In the genomic region with DNA sequence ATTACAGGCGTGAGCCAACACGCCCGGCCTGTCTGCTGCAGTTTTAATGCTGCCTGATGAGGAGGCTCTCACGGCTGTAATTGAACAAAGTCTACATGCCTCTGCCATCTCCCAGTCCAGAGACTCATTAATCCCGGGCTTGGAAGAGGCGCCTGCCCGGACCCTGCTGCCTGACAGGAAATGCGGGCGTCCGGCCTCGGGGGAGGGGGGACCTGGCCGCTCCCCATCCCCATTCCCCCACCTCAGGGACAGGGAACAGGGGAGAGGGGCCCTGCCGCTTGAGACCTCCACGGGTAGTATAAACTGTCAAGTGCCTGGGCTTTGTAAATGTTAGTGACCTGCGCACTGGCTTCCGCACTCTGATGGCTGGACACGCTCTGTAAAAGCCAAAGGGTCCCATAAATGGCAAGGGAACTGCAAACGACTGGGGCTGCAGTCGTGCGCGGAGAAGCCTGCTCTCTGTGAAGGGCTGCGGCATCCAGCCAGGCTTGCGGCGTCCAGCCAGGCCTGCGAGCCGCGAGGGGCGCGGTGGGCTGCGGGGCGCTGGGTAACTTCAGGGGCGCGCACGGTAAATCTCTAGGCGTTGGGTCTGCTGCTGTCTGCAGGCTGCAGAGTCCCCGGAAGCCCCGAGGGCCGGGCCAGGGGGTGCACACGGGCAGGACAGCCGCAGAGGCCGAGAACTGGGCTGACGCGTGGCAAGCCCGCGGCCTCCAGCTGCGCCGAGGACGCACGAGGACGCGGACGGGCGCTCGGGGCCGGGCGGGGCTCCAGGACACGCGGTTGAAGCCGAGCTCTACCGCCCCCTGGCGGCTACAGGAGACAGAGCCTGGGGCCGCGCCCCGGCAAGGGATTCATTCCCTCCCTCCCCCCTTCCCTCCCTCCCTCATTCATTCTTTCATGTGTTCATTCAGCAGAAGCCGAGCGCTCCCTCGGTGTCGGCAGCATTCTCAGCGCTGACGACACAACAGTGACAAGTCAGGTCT, we compare ENCODE assay signal across 7 cellular contexts.
DNase-seq lines count a peak whose midpoint lies in the region; ATAC-seq and TF ChIP-seq lines count a peak whose summit lies in the region.
"Not testable (repeated sequence)": the region's sequence is repeated elsewhere in the genome, so short reads cannot be mapped to it uniquely, and the experiment has no call there.

No MANE protein-coding gene starts in this region.

- not testable (repeated sequence) for H3K27me3 Mint-ChIP-seq in activated T-cell treated with anti-CD3 and anti-CD28 coated beads, Interleukin-2, amount 50 U/mL, for 4 hours (ENCODE audit: low read depth); glutamatergic neuron (ENCODE audit: unreplicated experiment)

- 33% methylated on average over 1 of the region's 70 CpGs for WGBS in right lobe of liver (ENCODE audit: insufficient coverage, low coverage, low lambda C conversion rate, missing lambda C conversion rate)

- H3K36me3 Mint-ChIP-seq in activated T-cell treated with anti-CD3 and anti-CD28 coated beads, Interleukin-2, amount 50 U/mL, for 4 hours (ENCODE audit: insufficient read depth); glutamatergic neuron (ENCODE audit: unreplicated experiment): not testable (repeated sequence)

- intact Hi-C loops in right lobe of liver (cut with DNase I): not testable (repeated sequence)

- peak overlapping the region; percentile 20; the same call in 1 of the 2 replicates for H3K4me3 ChIP-seq in HUES6 (ENCODE audit: low read depth, low read length)
- H3K4me3 ChIP-seq in right lobe of liver: not testable (repeated sequence)

- H3K27ac ChIP-seq in HUES6 (ENCODE audit: low read depth, low read length); right lobe of liver: not testable (repeated sequence)

- not testable (repeated sequence) for H3K36me3 ChIP-seq in HUES6 (ENCODE audit: control insufficient read depth, insufficient read depth, low read length); right lobe of liver

- H3K9me3 Mint-ChIP-seq in activated T-cell treated with anti-CD3 and anti-CD28 coated beads, Interleukin-2, amount 50 U/mL, for 4 hours: not testable (repeated sequence)
- H3K9me3 Mint-ChIP-seq in glutamatergic neuron (ENCODE audit: unreplicated experiment): peaks cover 11% of the 10 kb centered on the region

- H3K9me3 ChIP-seq in HUES6 (ENCODE audit: control insufficient read depth, insufficient read depth, low read depth, low read length): peaks cover 29% of the 10 kb centered on the region; the same call in 1 of the 2 replicates
- not testable (repeated sequence) for H3K9me3 ChIP-seq in right lobe of liver

- ATAC-seq in GM19023 (IDR thresholded peaks at IDR 0.05; ENCODE audit: unreplicated experiment): peak; percentile 77
- peak; percentile 62 for ATAC-seq in HG02678 (IDR thresholded peaks at IDR 0.05; ENCODE audit: unreplicated experiment)
- peak; percentile 91 to 92 for ATAC-seq in activated T-cell treated with anti-CD3 and anti-CD28 coated beads, Interleukin-2, amount 50 U/mL, for 4 hours
- peak; percentile 76 to 97 (median 92) for ATAC-seq in right lobe of liver

- not testable (repeated sequence) for DNase-seq in activated T-cell treated with anti-CD3 and anti-CD28 coated beads, Interleukin-2, amount 50 U/mL, for 4 hours; right lobe of liver
- DNase-seq in glutamatergic neuron: peak; percentile 33
- peak; percentile 32 for DNase-seq in retina

- not testable (repeated sequence) for H3K4me1 Mint-ChIP-seq in activated T-cell treated with anti-CD3 and anti-CD28 coated beads, Interleukin-2, amount 50 U/mL, for 4 hours (ENCODE audit: low read depth); glutamatergic neuron (ENCODE audit: low read depth, unreplicated experiment)

- TF ChIP-seq POLR2A in right lobe of liver (IDR thresholded peaks at IDR 0.05): not testable (repeated sequence)

- not testable (repeated sequence) for H3K4me3 Mint-ChIP-seq in activated T-cell treated with anti-CD3 and anti-CD28 coated beads, Interleukin-2, amount 50 U/mL, for 4 hours
- peak overlapping the region; percentile 42 for H3K4me3 Mint-ChIP-seq in glutamatergic neuron (ENCODE audit: unreplicated experiment)

- not testable (repeated sequence) for H3K4me1 ChIP-seq in HUES6 (ENCODE audit: control insufficient read depth, insufficient read depth, low read length); right lobe of liver

- H3K27me3 ChIP-seq in HUES6 (ENCODE audit: control insufficient read depth, insufficient read depth, low read length); right lobe of liver: not testable (repeated sequence)

- peak; percentile 25 for TF ChIP-seq CTCF in glutamatergic neuron (IDR thresholded peaks at IDR 0.05; ENCODE audit: partially characterized antibody, unreplicated experiment)
- TF ChIP-seq CTCF in right lobe of liver (IDR thresholded peaks at IDR 0.05): not testable (repeated sequence)

- H3K9ac ChIP-seq in HUES6 (ENCODE audit: low read length): not testable (repeated sequence)

- not testable (repeated sequence) for H3K27ac Mint-ChIP-seq in glutamatergic neuron (ENCODE audit: unreplicated experiment)
